ENCODE assay signal across 10 cellular contexts in the genomic region with DNA sequence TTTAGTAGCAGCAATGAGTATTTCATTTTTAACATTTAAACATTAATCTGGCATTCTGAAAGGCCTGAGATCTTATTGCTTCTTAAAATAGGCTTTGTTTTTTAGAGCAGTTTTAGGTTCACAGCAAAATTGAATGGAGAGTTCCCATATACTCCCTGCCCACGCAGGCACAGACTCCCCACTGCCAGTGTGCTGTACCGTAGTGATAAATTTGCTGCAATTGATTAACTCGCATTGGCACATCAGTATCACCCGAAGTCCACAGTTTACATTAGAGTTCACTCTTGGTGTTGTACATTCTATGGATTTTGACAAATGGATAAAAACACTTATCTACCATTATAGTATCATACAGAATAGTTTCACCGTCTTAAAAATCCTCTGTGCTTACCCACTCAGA.
A peak's percentile ranks its signal among the peaks of the same experiment; 100 is the strongest.
DNase-seq lines count a peak whose midpoint lies in the region; ATAC-seq, FAIRE-seq and TF ChIP-seq lines count a peak whose summit lies in the region.
"Had no signal": no experiment of that assay in that cellular context is flagged by ENCODE, and none has a peak within 500 bp of the region (broad histone marks: within the 10 kb centered on the region; RNA-seq: fewer than 3 reads in every experiment).

No MANE protein-coding gene starts in this region.

- H3K4me1 ChIP-seq in A549 (peaks cover 59% of the 10 kb centered on the region), GM12878 (ENCODE audit: control insufficient read depth, insufficient read depth, low read length) (peaks cover 5% of the 10 kb centered on the region; the same call in 1 of the 2 replicates), muscle layer of duodenum (ENCODE audit: control insufficient read depth in 1 of 2, insufficient read depth in 2 of 2, low read length in 2 of 2) (peaks cover 0 to 22% of the 10 kb centered on the region in 2 donors)

- no peaks in the 10 kb centered on the region for H3K27me3 ChIP-seq in GM12878 (replicated peaks in 1 of 2; ENCODE audit: control insufficient read depth in 2 of 2, insufficient read depth in 2 of 2, low read length in 1 of 2)
- no peaks in the 10 kb centered on the region for H3K27me3 ChIP-seq in muscle layer of duodenum (ENCODE audit: low read depth, low read length)

- WGBS in A549 (ENCODE audit: missing lambda C conversion rate), result 13% methylated on average over 5 of the region's 5 CpGs
- under 1% methylated on average over 5 of the region's 5 CpGs for WGBS in GM12878 (ENCODE audit: insufficient coverage, insufficient replicate concordance, low lambda C conversion rate, missing lambda C conversion rate)

- ATAC-seq in A549, result 0 out of 6 replicates have a peak, but pooled peaks of 1 of the 2 experiments have one; percentile 7
- peak; percentile 33 for ATAC-seq in GM19452 (IDR thresholded peaks at IDR 0.05; ENCODE audit: unreplicated experiment)
- ATAC-seq in GM12878, result peak; percentile 61
- ATAC-seq in GM21367 (IDR thresholded peaks at IDR 0.05; ENCODE audit: unreplicated experiment), result no peak
- no peak for ATAC-seq in HG03097 (IDR thresholded peaks at IDR 0.05; ENCODE audit: low FRiP score, unreplicated experiment)

- FAIRE-seq in A549 (lab: Jason Lieb, UNC) (no peak), GM12878 (lab: Jason Lieb, UNC) (no peak)

- DNase-seq in A549 (ENCODE audit: low read depth in 1 of 2, low spot score in 1 of 2), result no peak
- DNase-seq in GM12878 (ENCODE audit: low read depth, low spot score), result no peak
- DNase-seq in ecto neural progenitor cell (ENCODE audit: low spot score), result no peak
- no peak for DNase-seq in OCI-M1 (lab: John Stamatoyannopoulos, UW)
- DNase-seq: CD8-positive, alpha-beta T cell; KBM-7 had no signal

- SMC1A ChIA-PET in GM12878 (lab: Charles Lee; ENCODE audit: uncharacterized antibody, unreplicated experiment), result interaction anchor here (0.7 to 2.7 kb wide), 11 partner anchors 12 to 185 kb away, joined by 3 to 14 read pairs (median 3); no protein-coding TSS in a partner anchor

- POLR2A ChIA-PET in A549 (lab: Yijun Ruan, JAX), result interaction anchor here (0.9 to 1.7 kb wide), 4 partner anchors 21 to 83 kb away, joined by 4 to 10 read pairs (median 4); no protein-coding TSS in a partner anchor
- POLR2A ChIA-PET in GM12878 (lab: Charles Lee), result interaction anchor here (0.5 to 1.8 kb wide), 7 partner anchors 9 to 972 kb away, joined by 3 to 13 read pairs (median 5); no protein-coding TSS in a partner anchor

- CTCF ChIA-PET in A549 (lab: Yijun Ruan, JAX) (interaction anchor here (0.6 to 1.6 kb wide), 5 partner anchors 16 to 216 kb away, joined by 3 to 7 read pairs (median 3); no protein-coding TSS in a partner anchor), GM12878 (lab: Yijun Ruan, JAX) (interaction anchor here (0.8 to 1.1 kb wide), 5 partner anchors 55 to 122 kb away, joined by 3 to 4 read pairs (median 3); no protein-coding TSS in a partner anchor)

- H3K4me2 ChIP-seq in A549 (peak overlapping the region; percentile 85), GM12878 (ENCODE audit: control insufficient read depth, insufficient read depth) (peak overlapping the region; percentile 74)

- peak overlapping the region; percentile 94 to 95 for H3K27ac ChIP-seq in A549
- peak overlapping the region; percentile 89 for H3K27ac ChIP-seq in GM12878 (ENCODE audit: control insufficient read depth, insufficient read depth)
- H3K27ac ChIP-seq in muscle layer of duodenum (ENCODE audit: low read length), result peak overlapping the region; percentile 97

- peak overlapping the region; percentile 4; the same call in 1 of the 2 replicates for H2AFZ ChIP-seq in GM12878 (ENCODE audit: control insufficient read depth, low read depth, low read length)

- H3K4me3 ChIP-seq in A549 (no peak overlapping the region), GM12878 (peak overlapping the region; percentile 8; the same call in 1 of the 2 replicates), muscle layer of duodenum (ENCODE audit: low read depth in 1 of 2, low read length in 2 of 2) (no peak overlapping the region)

- TF ChIP-seq POLR2A in A549 (IDR thresholded peaks at IDR 0.05; ENCODE audit: low read length) (no peak), GM12878 (IDR thresholded peaks at IDR 0.05; ENCODE audit: low read depth, low read length) (no peak)

- H3K9me3 ChIP-seq in A549 (no peaks in the 10 kb centered on the region), GM12878 (replicated peaks; ENCODE audit: control insufficient read depth, insufficient read depth, low read length) (no peaks in the 10 kb centered on the region), muscle layer of duodenum (ENCODE audit: control insufficient read depth in 1 of 2, low read length in 2 of 2) (no peaks in the 10 kb centered on the region)

- H3K79me2 ChIP-seq in GM12878 (ENCODE audit: control insufficient read depth, insufficient read depth, low read length), result no peaks in the 10 kb centered on the region

- BruUV-seq in GM12878 (replicated peaks; lab: Mats Ljungman, UMichigan), result TSS peak; percentile 99

- TF ChIP-seq RAD21 in A549 (conservative IDR thresholded peaks at IDR 0.05 in 1 of 2, IDR thresholded peaks at IDR 0.05 in 1 of 2), result no peak
- no peak for TF ChIP-seq RAD21 in GM12878 (IDR thresholded peaks at IDR 0.05; ENCODE audit: insufficient read depth, low read depth, low read length)

- RAD21 ChIA-PET in GM12878 (lab: Charles Lee; ENCODE audit: unreplicated experiment), result interaction anchor here (0.7 to 1.9 kb wide), 7 partner anchors 12 to 83 kb away, joined by 3 to 22 read pairs (median 3); no protein-coding TSS in a partner anchor

- in situ Hi-C loops in GM12878 (cut with MboI), result no loop called here

- no peaks in the 10 kb centered on the region for H3K36me3 ChIP-seq in GM12878 (ENCODE audit: control insufficient read depth in 2 of 2, insufficient read depth in 2 of 2, low read length in 1 of 2)
- no peaks in the 10 kb centered on the region for H3K36me3 ChIP-seq in muscle layer of duodenum (ENCODE audit: control insufficient read depth in 1 of 2, insufficient read depth in 2 of 2, low read length in 2 of 2)

- intact Hi-C loops in GM12878 (cut with micrococcal nuclease; ENCODE audit: unreplicated experiment), result loop anchor here (1.0 kb wide), 1 partner anchor 71 kb away; no protein-coding TSS in a partner anchor

- TF ChIP-seq EP300 in A549 (IDR thresholded peaks at IDR 0.05), result no peak
- no peak; a peak in 1 of 4 replicates for TF ChIP-seq EP300 in GM12878 (IDR thresholded peaks at IDR 0.05; ENCODE audit: borderline replicate concordance in 1 of 2, control insufficient read depth in 1 of 2, low read depth in 2 of 2, low read length in 2 of 2)

- TF ChIP-seq CTCF in A549 (IDR thresholded peaks at IDR 0.05) (no peak), GM12878 (IDR thresholded peaks at IDR 0.05 in 2 of 3, conservative IDR thresholded peaks at IDR 0.05 in 1 of 3; ENCODE audit: control insufficient read depth in 2 of 3, extremely low read depth in 1 of 3, insufficient read depth in 1 of 3, low read depth in 3 of 3, low read length in 3 of 3) (no peak)

- H3K9ac ChIP-seq in GM12878 (ENCODE audit: control insufficient read depth, insufficient read depth, low read length), result peak overlapping the region; percentile 67

- no peaks in the 10 kb centered on the region for H4K20me1 ChIP-seq in GM12878 (ENCODE audit: control insufficient read depth, insufficient read depth)

TF ChIP-seq in A549, 52 proteins besides CTCF, POLR2A, EP300 and RAD21:
- TF ChIP-seq HEYL (CRISPR knock-in tag; IDR thresholded peaks at IDR 0.05), result peak; percentile 54; the same call in 1 of the 2 replicates
- no peak for TF ChIP-seq BHLHE40 (IDR thresholded peaks at IDR 0.05; ENCODE audit: low read depth, low read length)
- TF ChIP-seq ZSCAN20 (CRISPR knock-in tag; IDR thresholded peaks at IDR 0.05), result peak; percentile 29; the same call in 1 of the 2 replicates
TF ChIP-seq in A549: peak in this region for 2.

TF ChIP-seq in GM12878, 131 proteins besides CTCF, POLR2A, EP300 and RAD21 (continues in another document):
- TF ChIP-seq CREM (IDR thresholded peaks at IDR 0.05; ENCODE audit: low read depth), result no peak
- no peak for TF ChIP-seq CEBPB (IDR thresholded peaks at IDR 0.05; ENCODE audit: borderline replicate concordance in 1 of 2, low read depth in 2 of 2, low read length in 2 of 2)
- TF ChIP-seq MTA2 (IDR thresholded peaks at IDR 0.05; ENCODE audit: low read depth), result no peak
- TF ChIP-seq STAT1 (conservative IDR thresholded peaks at IDR 0.05), result no peak
- no peak for TF ChIP-seq RCOR1 (conservative IDR thresholded peaks at IDR 0.05; ENCODE audit: low read depth, low read length)
- TF ChIP-seq, protein P1, sequence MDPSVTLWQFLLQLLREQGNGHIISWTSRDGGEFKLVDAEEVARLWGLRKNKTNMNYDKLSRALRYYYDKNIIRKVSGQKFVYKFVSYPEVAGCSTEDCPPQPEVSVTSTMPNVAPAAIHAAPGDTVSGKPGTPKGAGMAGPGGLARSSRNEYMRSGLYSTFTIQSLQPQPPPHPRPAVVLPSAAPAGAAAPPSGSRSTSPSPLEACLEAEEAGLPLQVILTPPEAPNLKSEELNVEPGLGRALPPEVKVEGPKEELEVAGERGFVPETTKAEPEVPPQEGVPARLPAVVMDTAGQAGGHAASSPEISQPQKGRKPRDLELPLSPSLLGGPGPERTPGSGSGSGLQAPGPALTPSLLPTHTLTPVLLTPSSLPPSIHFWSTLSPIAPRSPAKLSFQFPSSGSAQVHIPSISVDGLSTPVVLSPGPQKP (IDR thresholded peaks at IDR 0.05; ENCODE audit: low read depth, low read length), result no peak
- TF ChIP-seq, protein P2, sequence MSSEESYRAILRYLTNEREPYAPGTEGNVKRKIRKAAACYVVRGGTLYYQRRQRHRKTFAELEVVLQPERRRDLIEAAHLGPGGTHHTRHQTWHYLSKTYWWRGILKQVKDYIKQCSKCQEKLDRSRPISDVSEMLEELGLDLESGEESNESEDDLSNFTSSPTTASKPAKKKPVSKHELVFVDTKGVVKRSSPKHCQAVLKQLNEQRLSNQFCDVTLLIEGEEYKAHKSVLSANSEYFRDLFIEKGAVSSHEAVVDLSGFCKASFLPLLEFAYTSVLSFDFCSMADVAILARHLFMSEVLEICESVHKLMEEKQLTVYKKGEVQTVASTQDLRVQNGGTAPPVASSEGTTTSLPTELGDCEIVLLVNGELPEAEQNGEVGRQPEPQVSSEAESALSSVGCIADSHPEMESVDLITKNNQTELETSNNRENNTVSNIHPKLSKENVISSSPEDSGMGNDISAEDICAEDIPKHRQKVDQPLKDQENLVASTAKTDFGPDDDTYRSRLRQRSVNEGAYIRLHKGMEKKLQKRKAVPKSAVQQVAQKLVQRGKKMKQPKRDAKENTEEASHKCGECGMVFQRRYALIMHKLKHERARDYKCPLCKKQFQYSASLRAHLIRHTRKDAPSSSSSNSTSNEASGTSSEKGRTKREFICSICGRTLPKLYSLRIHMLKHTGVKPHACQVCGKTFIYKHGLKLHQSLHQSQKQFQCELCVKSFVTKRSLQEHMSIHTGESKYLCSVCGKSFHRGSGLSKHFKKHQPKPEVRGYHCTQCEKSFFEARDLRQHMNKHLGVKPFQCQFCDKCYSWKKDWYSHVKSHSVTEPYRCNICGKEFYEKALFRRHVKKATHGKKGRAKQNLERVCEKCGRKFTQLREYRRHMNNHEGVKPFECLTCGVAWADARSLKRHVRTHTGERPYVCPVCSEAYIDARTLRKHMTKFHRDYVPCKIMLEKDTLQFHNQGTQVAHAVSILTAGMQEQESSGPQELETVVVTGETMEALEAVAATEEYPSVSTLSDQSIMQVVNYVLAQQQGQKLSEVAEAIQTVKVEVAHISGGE (CRISPR knock-in tag; IDR thresholded peaks at IDR 0.05), result no peak

Comparison
In these comparisons a context has a peak if more than half of its experiments do, and no peak if none do; other contexts are left out.
1. ATAC-seq: peak in GM19452 (single experiment) and GM12878 (single experiment); none in GM21367 (single experiment) and HG03097 (single experiment).
2. Peak in every context shown above with its lines, with median percentiles within 50 percentile points of each other: H3K27ac ChIP-seq.